1 cellular context compared by ENCODE assay signal in the genomic region with DNA sequence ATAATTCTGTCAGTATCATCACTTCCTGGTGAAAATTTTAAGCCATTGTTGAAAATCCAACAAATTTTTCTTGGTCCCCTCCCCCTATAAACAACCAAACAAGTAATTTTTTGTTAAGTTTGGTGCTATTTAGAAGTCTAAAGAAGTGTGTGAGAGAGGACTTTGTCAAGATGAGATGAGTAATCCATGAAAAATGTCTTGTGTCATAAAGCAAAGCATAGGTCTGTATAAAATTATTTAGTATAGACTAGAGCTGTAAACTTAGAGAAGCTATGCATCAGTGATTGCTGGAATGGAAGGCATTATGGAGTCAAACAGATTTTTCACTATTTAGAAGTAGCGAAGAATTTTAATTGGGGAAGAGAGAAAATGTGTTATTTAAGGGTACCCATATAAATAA.
TF ChIP-seq lines count a peak whose summit lies in the region.

No MANE protein-coding gene starts in this region.

TF ChIP-seq in SK-N-SH treated with all-trans-retinoic acid at 6 μM for 48 hours, 23 proteins besides CTCF, POLR2A, EP300 and RAD21 (continued from another document):
- TF ChIP-seq GLIS3 (CRISPR knock-in tag; IDR thresholded peaks at IDR 0.05), result no peak
- TF ChIP-seq ZNF8 (CRISPR knock-in tag; IDR thresholded peaks at IDR 0.05), result no peak
- no peak for TF ChIP-seq ESRRG (CRISPR knock-in tag; IDR thresholded peaks at IDR 0.05)
- TF ChIP-seq ZNF565 (CRISPR knock-in tag; conservative IDR thresholded peaks at IDR 0.05; ENCODE audit: low read depth), result no peak
- TF ChIP-seq ZFP3 (CRISPR knock-in tag; IDR thresholded peaks at IDR 0.05), result no peak
- TF ChIP-seq, protein P1, sequence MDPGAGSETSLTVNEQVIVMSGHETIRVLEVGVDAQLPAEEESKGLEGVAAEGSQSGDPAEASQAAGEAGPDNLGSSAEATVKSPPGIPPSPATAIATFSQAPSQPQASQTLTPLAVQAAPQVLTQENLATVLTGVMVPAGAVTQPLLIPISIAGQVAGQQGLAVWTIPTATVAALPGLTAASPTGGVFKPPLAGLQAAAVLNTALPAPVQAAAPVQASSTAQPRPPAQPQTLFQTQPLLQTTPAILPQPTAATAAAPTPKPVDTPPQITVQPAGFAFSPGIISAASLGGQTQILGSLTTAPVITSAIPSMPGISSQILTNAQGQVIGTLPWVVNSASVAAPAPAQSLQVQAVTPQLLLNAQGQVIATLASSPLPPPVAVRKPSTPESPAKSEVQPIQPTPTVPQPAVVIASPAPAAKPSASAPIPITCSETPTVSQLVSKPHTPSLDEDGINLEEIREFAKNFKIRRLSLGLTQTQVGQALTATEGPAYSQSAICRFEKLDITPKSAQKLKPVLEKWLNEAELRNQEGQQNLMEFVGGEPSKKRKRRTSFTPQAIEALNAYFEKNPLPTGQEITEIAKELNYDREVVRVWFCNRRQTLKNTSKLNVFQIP (CRISPR knock-in tag; IDR thresholded peaks at IDR 0.05; ENCODE audit: borderline replicate concordance, low read depth), result no peak
- no peak for TF ChIP-seq ARNTL (CRISPR knock-in tag; IDR thresholded peaks at IDR 0.05; ENCODE audit: borderline replicate concordance, low read depth)
- no peak for TF ChIP-seq TCF4 (CRISPR knock-in tag; IDR thresholded peaks at IDR 0.05; ENCODE audit: borderline replicate concordance)
- TF ChIP-seq ZNF70 (CRISPR knock-in tag; IDR thresholded peaks at IDR 0.05), result no peak
- no peak for TF ChIP-seq PPARA (CRISPR knock-in tag; IDR thresholded peaks at IDR 0.05; ENCODE audit: borderline replicate concordance)
- no peak for TF ChIP-seq PATZ1 (CRISPR knock-in tag; IDR thresholded peaks at IDR 0.05; ENCODE audit: borderline replicate concordance)
- TF ChIP-seq SNAI2 (CRISPR knock-in tag; IDR thresholded peaks at IDR 0.05), result no peak
- TF ChIP-seq TOX (CRISPR knock-in tag; IDR thresholded peaks at IDR 0.05; ENCODE audit: borderline replicate concordance), result no peak
- TF ChIP-seq TSHZ2 (CRISPR knock-in tag; IDR thresholded peaks at IDR 0.05), result no peak
- TF ChIP-seq BACH2 (CRISPR knock-in tag; IDR thresholded peaks at IDR 0.05; ENCODE audit: borderline replicate concordance), result no peak
